In the genomic region with DNA sequence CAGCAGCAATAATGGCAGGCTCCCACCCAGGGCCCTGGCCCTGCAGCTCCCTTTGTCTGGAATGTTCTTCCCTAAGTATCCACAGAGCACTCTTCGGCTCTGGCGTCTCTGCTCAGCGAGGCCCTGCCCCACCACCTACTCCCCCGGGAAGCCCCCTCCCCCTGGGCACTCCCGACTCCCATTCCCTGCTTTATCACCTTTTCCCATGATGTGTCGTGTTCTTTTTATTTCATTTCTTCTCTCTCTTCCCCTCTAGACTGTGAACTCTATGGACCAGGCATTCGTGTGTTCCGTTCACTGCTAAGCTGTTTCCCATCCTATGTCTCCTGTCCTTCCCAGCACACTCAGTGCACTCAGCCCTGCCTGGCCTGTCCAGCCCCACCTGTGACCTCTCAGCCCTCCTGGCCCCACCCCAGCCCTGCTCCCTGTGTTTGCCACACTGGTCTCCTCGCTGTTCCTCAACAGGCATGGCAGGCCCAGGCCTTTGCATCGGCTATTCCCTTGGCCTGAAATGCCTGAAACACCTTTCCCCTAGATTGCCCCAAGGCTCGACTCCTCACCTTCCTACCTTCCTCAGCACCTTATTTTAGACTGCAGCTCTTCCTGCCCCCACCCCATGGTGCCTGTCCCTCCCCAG, we compare ENCODE assay signal across 22 cellular contexts.
A peak's percentile ranks its signal among the peaks of the same experiment; 100 is the strongest.
DNase-seq lines count a peak whose midpoint lies in the region; ATAC-seq and TF ChIP-seq lines count a peak whose summit lies in the region.
"Had no signal": no experiment of that assay in that cellular context is flagged by ENCODE, and none has a peak within 500 bp of the region (broad histone marks: within the 10 kb centered on the region; RNA-seq: fewer than 3 reads in every experiment).

No MANE protein-coding gene starts in this region.

- no peaks in the 10 kb centered on the region for H3K9me3 ChIP-seq in H9 (ENCODE audit: control insufficient read depth, low read depth, low read length)
- H3K9me3 ChIP-seq: adrenal gland, breast epithelium, transverse colon had no signal

- H3K4ac ChIP-seq in H9 (ENCODE audit: low read depth, low read length), result no peak overlapping the region

- no peaks in the 10 kb centered on the region for H4K20me1 ChIP-seq in H9 (ENCODE audit: control insufficient read depth, insufficient read depth, insufficient read length)

- no peaks in the 10 kb centered on the region for H3K27me3 ChIP-seq in H9 (ENCODE audit: insufficient read depth, low read length)
- H3K27me3 ChIP-seq: adrenal gland, breast epithelium, dorsolateral prefrontal cortex, transverse colon had no signal

- H4K8ac ChIP-seq in H9 (replicated peaks; ENCODE audit: insufficient read length, low read depth, low read length), result no peak overlapping the region

- no peak for DNase-seq in T-helper 2 cell treated with Interferon-gamma antibody and Interleukin-4, amounts not matched to agents 5 μg/mL and 100 μg/mL, for 36 hours (ENCODE audit: low spot score)
- DNase-seq in T-helper 2 cell (no peak), H9 (peak; percentile 20), mesothelial cell of epicardium (ENCODE audit: low spot score in 2 of 2, unreplicated experiment in 2 of 2) (peak in 1 of 2 experiments; percentile 26), NCI-H2196 treated with DMSO at 0.1 percent for 48 hours (lab: John Stamatoyannopoulos, UW; ENCODE audit: unreplicated experiment) (no peak), HuH-7 (ENCODE audit: low spot score) (no peak)
- DNase-seq: 8988T, Calu3, EL, Kasumi-1, natural killer cell, NCI-H1105, NCI-H524, transverse colon had no signal

- no CpG with 5 or more reads among the region's 11 CpGs for WGBS in H9 (ENCODE audit: extremely low coverage, insufficient read length, low lambda C conversion rate)

- no peak overlapping the region for H3K4me2 ChIP-seq in H9 (ENCODE audit: insufficient read depth, insufficient read length, low read length)

- H3K23ac ChIP-seq in H9 (ENCODE audit: insufficient read length, low read depth, low read length), result no peak overlapping the region

- no peaks in the 10 kb centered on the region for H3K79me1 ChIP-seq in H9 (ENCODE audit: insufficient read depth, low read depth, low read length, poor library complexity, severe bottlenecking)

- H3K4me3 Mint-ChIP-seq in T-helper 2 cell treated with Interferon-gamma antibody and Interleukin-4, amounts not matched to agents 5 μg/mL and 100 μg/mL, for 36 hours, result peak overlapping the region; percentile 16
- H3K4me3 Mint-ChIP-seq in H9 (no peak overlapping the region; a peak in 2 of 5 replicates), mesothelial cell of epicardium (no peak overlapping the region)
- no peak overlapping the region for H3K4me3 Mint-ChIP-seq in stimulated activated memory B cell treated with anti-CD40 and anti-IgM and Interleukin-4, amounts not matched to agents 10 μg/mL and 1 μg/mL and 100 μg/mL, for 72 hours
- H3K4me3 Mint-ChIP-seq: B cell, natural killer cell had no signal

- no peak overlapping the region for H4K91ac ChIP-seq in H9 (ENCODE audit: insufficient read length, low read depth, low read length)

- no peaks in the 10 kb centered on the region for H3K23me2 ChIP-seq in H9 (ENCODE audit: insufficient read length, low read depth, low read length, poor library complexity, severe bottlenecking)

- ATAC-seq in stimulated activated memory B cell treated with anti-CD40 and anti-IgM and Interleukin-4, amounts not matched to agents 10 μg/mL and 1 μg/mL and 100 μg/mL, for 72 hours, result no peak
- no peak for ATAC-seq in HG02870 (IDR thresholded peaks at IDR 0.05; ENCODE audit: unreplicated experiment)
- ATAC-seq: SK-N-SH treated with all-trans-retinoic acid at 6 μM for 48 hours had no signal

- H3K14ac ChIP-seq in H9 (ENCODE audit: insufficient read depth, low read length), result no peak overlapping the region

- H3K4me1 Mint-ChIP-seq in T-helper 2 cell treated with Interferon-gamma antibody and Interleukin-4, amounts not matched to agents 5 μg/mL and 100 μg/mL, for 36 hours (ENCODE audit: low read depth), result peaks cover 22% of the 10 kb centered on the region
- peaks cover 11 to 24% of the 10 kb centered on the region in 2 experiments for H3K4me1 Mint-ChIP-seq in H9
- H3K4me1 Mint-ChIP-seq in mesothelial cell of epicardium, result peaks cover 9% of the 10 kb centered on the region
- H3K4me1 Mint-ChIP-seq in stimulated activated memory B cell treated with anti-CD40 and anti-IgM and Interleukin-4, amounts not matched to agents 10 μg/mL and 1 μg/mL and 100 μg/mL, for 72 hours, result no peaks in the 10 kb centered on the region
- H3K4me1 Mint-ChIP-seq: B cell had no signal

- no peak overlapping the region for H3T11ph ChIP-seq in H9 (ENCODE audit: low read length)

- H2BK20ac ChIP-seq in H9 (ENCODE audit: low read depth, low read length, poor library complexity, severe bottlenecking), result no peak overlapping the region

- no peaks in the 10 kb centered on the region for H3K36me3 Mint-ChIP-seq in T-helper 2 cell treated with Interferon-gamma antibody and Interleukin-4, amounts not matched to agents 5 μg/mL and 100 μg/mL, for 36 hours (ENCODE audit: low read depth)
- H3K36me3 Mint-ChIP-seq in H9 (ENCODE audit: insufficient read depth in 1 of 3, low read depth in 3 of 3), result no peaks in the 10 kb centered on the region; a peak in 1 of 7 replicates
- no peaks in the 10 kb centered on the region for H3K36me3 Mint-ChIP-seq in mesothelial cell of epicardium
- H3K36me3 Mint-ChIP-seq in stimulated activated memory B cell treated with anti-CD40 and anti-IgM and Interleukin-4, amounts not matched to agents 10 μg/mL and 1 μg/mL and 100 μg/mL, for 72 hours, result no peaks in the 10 kb centered on the region
- H3K36me3 Mint-ChIP-seq: natural killer cell had no signal

- no peak overlapping the region for H3K18ac ChIP-seq in H9 (ENCODE audit: insufficient read length, low read depth, low read length)

- peaks cover 10% of the 10 kb centered on the region for H3K27me3 Mint-ChIP-seq in T-helper 2 cell treated with Interferon-gamma antibody and Interleukin-4, amounts not matched to agents 5 μg/mL and 100 μg/mL, for 36 hours (ENCODE audit: low read depth)
- H3K27me3 Mint-ChIP-seq in H9 (ENCODE audit: low read depth), result peaks cover 6% of the 10 kb centered on the region
- H3K27me3 Mint-ChIP-seq in mesothelial cell of epicardium (ENCODE audit: low read depth), result peaks cover 4% of the 10 kb centered on the region
- H3K27me3 Mint-ChIP-seq in stimulated activated memory B cell treated with anti-CD40 and anti-IgM and Interleukin-4, amounts not matched to agents 10 μg/mL and 1 μg/mL and 100 μg/mL, for 72 hours, result peaks cover 52% of the 10 kb centered on the region

- no peaks in the 10 kb centered on the region for H3K4me1 ChIP-seq in H9 (ENCODE audit: insufficient read depth, low read length)
- H3K4me1 ChIP-seq: breast epithelium, transverse colon had no signal

- H3K9me3 Mint-ChIP-seq in T-helper 2 cell treated with Interferon-gamma antibody and Interleukin-4, amounts not matched to agents 5 μg/mL and 100 μg/mL, for 36 hours, result no peaks in the 10 kb centered on the region
- no peaks in the 10 kb centered on the region for H3K9me3 Mint-ChIP-seq in H9
- H3K9me3 Mint-ChIP-seq in mesothelial cell of epicardium, result no peaks in the 10 kb centered on the region
- H3K9me3 Mint-ChIP-seq in stimulated activated memory B cell treated with anti-CD40 and anti-IgM and Interleukin-4, amounts not matched to agents 10 μg/mL and 1 μg/mL and 100 μg/mL, for 72 hours, result no peaks in the 10 kb centered on the region
- H3K9me3 Mint-ChIP-seq: natural killer cell had no signal

- H3K79me2 ChIP-seq in H9 (ENCODE audit: insufficient read depth, low read length), result no peaks in the 10 kb centered on the region

- no peak overlapping the region for H3K27ac Mint-ChIP-seq in T-helper 2 cell treated with Interferon-gamma antibody and Interleukin-4, amounts not matched to agents 5 μg/mL and 100 μg/mL, for 36 hours
- H3K27ac Mint-ChIP-seq in H9, result peak overlapping the region in 1 of 3 experiments; percentile 6; a peak in 1 of 7 replicates
- peak overlapping the region; percentile 14 for H3K27ac Mint-ChIP-seq in mesothelial cell of epicardium
- peak overlapping the region; percentile 1 for H3K27ac Mint-ChIP-seq in stimulated activated memory B cell treated with anti-CD40 and anti-IgM and Interleukin-4, amounts not matched to agents 10 μg/mL and 1 μg/mL and 100 μg/mL, for 72 hours
- H3K27ac Mint-ChIP-seq: B cell, natural killer cell had no signal

- H3K27ac ChIP-seq in H9 (ENCODE audit: insufficient read length, low read depth, low read length), result no peak overlapping the region
- H3K27ac ChIP-seq: adrenal gland, breast epithelium, dorsolateral prefrontal cortex, transverse colon had no signal

- H2BK120ac ChIP-seq in H9 (ENCODE audit: low read depth, low read length, poor library complexity, severe bottlenecking), result no peak overlapping the region

- no peak overlapping the region for H2BK12ac ChIP-seq in H9 (ENCODE audit: insufficient read length, low read depth, low read length)

- H2AK5ac ChIP-seq in H9 (ENCODE audit: insufficient read length, low read length), result no peak overlapping the region

- no peak overlapping the region for H3K9ac ChIP-seq in H9 (ENCODE audit: extremely low read depth, insufficient read length, low read length)
- H3K9ac ChIP-seq: GM23248 had no signal

- H3K56ac ChIP-seq in H9 (ENCODE audit: insufficient read length, low read depth, low read length), result no peak overlapping the region

- TF ChIP-seq CTCF in H9 (conservative IDR thresholded peaks at IDR 0.05), result no peak
- no peak for TF ChIP-seq CTCF in mesothelial cell of epicardium (IDR thresholded peaks at IDR 0.05; ENCODE audit: unreplicated experiment)

- no peak overlapping the region for H2BK15ac ChIP-seq in H9 (ENCODE audit: low read depth, low read length)

- no peak overlapping the region for H4K5ac ChIP-seq in H9 (ENCODE audit: insufficient read length, low read depth, low read length)

- no peak overlapping the region for H2AFZ ChIP-seq in H9 (ENCODE audit: low read length)
- H2AFZ ChIP-seq: GM23248 had no signal

- no peak overlapping the region for H2BK5ac ChIP-seq in H9 (ENCODE audit: insufficient read length, low read length)
